Comparison of ENCODE assay signal across 8 cellular contexts in the genomic region with DNA sequence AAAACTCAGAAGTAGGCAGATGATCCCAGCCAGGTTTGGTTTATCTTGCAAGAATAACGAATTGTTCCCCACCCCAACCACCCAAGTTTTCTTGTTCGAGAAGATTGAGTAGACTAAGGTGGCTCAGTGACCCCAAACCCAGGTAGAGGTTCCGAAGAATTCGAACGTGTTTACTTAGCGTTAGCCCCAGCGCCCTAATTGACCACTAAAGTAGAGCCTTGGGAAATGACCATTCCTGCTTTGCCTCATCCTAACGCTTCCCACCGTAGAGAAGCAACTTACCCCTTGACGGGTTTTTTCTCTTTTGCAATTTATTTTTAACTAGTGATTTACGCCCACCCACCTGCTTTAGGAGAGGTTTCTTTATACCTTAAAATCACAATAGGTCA. TPM values are rescaled to one million over a fixed set of nuclear protein-coding genes. Genes with fewer than 3 reads are reported as not detected.
DNase-seq lines count a peak whose midpoint lies in the region; ATAC-seq and TF ChIP-seq lines count a peak whose summit lies in the region.

No MANE protein-coding gene starts in this region.

- peak; percentile 3 for ATAC-seq in mucosa of descending colon
- ATAC-seq in activated CD4-positive, CD25-positive, alpha-beta regulatory T cell treated with anti-CD3 and anti-CD28 coated beads, Interleukin-2, amount 50 U/mL, for 24 hours = no peak

- H3K9ac ChIP-seq in Loucy (ENCODE audit: low read depth, low read length, poor library complexity, severe bottlenecking) = peak overlapping the region; percentile 92
- peak overlapping the region; percentile 94 to 96 for H3K9ac ChIP-seq in colonic mucosa (ENCODE audit: low read depth in 2 of 2, low read length in 2 of 2)

- peak overlapping the region; percentile 92 for H3K27ac ChIP-seq in colonic mucosa

- TF ChIP-seq CTCF in Loucy (conservative IDR thresholded peaks at IDR 0.05; ENCODE audit: low read length) = no peak
- TF ChIP-seq CTCF in colonic mucosa (IDR thresholded peaks at IDR 0.05) = no peak
- TF ChIP-seq CTCF in mucosa of descending colon (IDR thresholded peaks at IDR 0.05) = no peak

- peaks cover 12% of the 10 kb centered on the region for H3F3A ChIP-seq in Loucy (ENCODE audit: low read depth)

- H3K27me3 ChIP-seq in Loucy (ENCODE audit: insufficient read depth, low read length, poor library complexity, severe bottlenecking) = peaks cover 33% of the 10 kb centered on the region
- no peaks in the 10 kb centered on the region for H3K27me3 ChIP-seq in colonic mucosa

- H3K4me3 ChIP-seq in Loucy (ENCODE audit: low read length, poor library complexity, severe bottlenecking) (peak overlapping the region; percentile 82), colonic mucosa (peak overlapping the region; percentile 86), mucosa of descending colon (peak overlapping the region; percentile 94)

- peak overlapping the region; percentile 95; the same call in 1 of the 2 replicates for H2AFZ ChIP-seq in Loucy (ENCODE audit: low read length)

- H3K36me3 ChIP-seq in Loucy (ENCODE audit: insufficient read depth, low read length) (peaks cover 4% of the 10 kb centered on the region; the same call in 1 of the 2 replicates), colonic mucosa (no peaks in the 10 kb centered on the region), mucosa of descending colon (ENCODE audit: low read depth) (no peaks in the 10 kb centered on the region)

- H3K79me2 ChIP-seq in Loucy (ENCODE audit: insufficient read depth, low read length) = peaks cover 60% of the 10 kb centered on the region

- no peaks in the 10 kb centered on the region for H3K9me2 ChIP-seq in Loucy (replicated peaks; ENCODE audit: low read depth, low read length)

- intact Hi-C loops in colonic mucosa (cut with DNase I) = loop anchor here (2.0 to 5.0 kb wide), 2 partner anchors 220 to 343 kb away; no protein-coding TSS in a partner anchor
- intact Hi-C loops in mucosa of descending colon (cut with DNase I, micrococcal nuclease) = loop anchor here in 1 of 2 donors (5.0 kb wide), 1 partner anchor 218 kb away; the partner anchor contains the start of gene NVL

- DNase-seq in EH (ENCODE audit: low read depth) = peak; percentile 23
- no peak for DNase-seq in colonic mucosa
- DNase-seq in mucosa of descending colon = no peak
- no peak for DNase-seq in activated CD8-positive, alpha-beta memory T cell treated with anti-CD3 and anti-CD28 coated beads, Interleukin-2, amount 50 U/mL, for 48 hours
- no peak for DNase-seq in NCI-H510A treated with DMSO at 0.1 percent for 48 hours (lab: John Stamatoyannopoulos, UW)
- DNase-seq in NCI-H2171 (lab: John Stamatoyannopoulos, UW) = no peak

- H3K9me3 ChIP-seq in Loucy (ENCODE audit: insufficient read depth, low read depth, low read length) (no peaks in the 10 kb centered on the region), colonic mucosa (no peaks in the 10 kb centered on the region), mucosa of descending colon (no peaks in the 10 kb centered on the region)

- H3K4me2 ChIP-seq in Loucy (ENCODE audit: low read depth, low read length, poor library complexity, severe bottlenecking) = peak overlapping the region; percentile 90

- H3K4me1 ChIP-seq in Loucy (ENCODE audit: insufficient read depth, low read length, poor library complexity, severe bottlenecking) = peaks cover 34% of the 10 kb centered on the region
- H3K4me1 ChIP-seq in colonic mucosa = no peaks in the 10 kb centered on the region
- peaks cover 19% of the 10 kb centered on the region for H3K4me1 ChIP-seq in mucosa of descending colon (ENCODE audit: low read depth)

- H4K20me1 ChIP-seq in Loucy (ENCODE audit: insufficient read depth, low read length, poor library complexity, severe bottlenecking) = peaks cover 34% of the 10 kb centered on the region

RNA-seq across cellular contexts. Expression of gene FBXO28, which starts 0.9 kb away (rescaled TPM):
- total RNA-seq in colonic mucosa = 10 to 100 TPM; 35.1 to 42.7 TPM
- 10 to 100 TPM; 31.5 to 35.0 (median 31.6) TPM for total RNA-seq in mucosa of descending colon
